8 cellular contexts compared by ENCODE assay signal in genomic region chr11:75558939-75559843, GRCh38. TPM values are rescaled to one million over a fixed set of nuclear protein-coding genes. Genes with fewer than 3 reads are reported as not detected.
DNase-seq lines count a peak whose midpoint lies in the region; ATAC-seq and TF ChIP-seq lines count a peak whose summit lies in the region.
"Had no signal": no experiment of that assay in that cellular context is flagged by ENCODE, and none has a peak within 500 bp of the region (broad histone marks: within the 10 kb centered on the region; RNA-seq: fewer than 3 reads in every experiment).

No MANE protein-coding gene starts in this region.

- no peak for TF ChIP-seq CTCF in upper lobe of right lung (IDR thresholded peaks at IDR 0.05)

- H3K18ac ChIP-seq in mesenchymal stem cell (ENCODE audit: low read depth in 1 of 2, low read length in 2 of 2): peak overlapping the region; percentile 98 to 100

- H3K9ac ChIP-seq in mesenchymal stem cell (ENCODE audit: low read length): peak overlapping the region; percentile 83

- peak overlapping the region; percentile 97 for H4K8ac ChIP-seq in mesenchymal stem cell (ENCODE audit: low read length)

- peak overlapping the region; percentile 96 to 100 for H3K4ac ChIP-seq in mesenchymal stem cell (ENCODE audit: low read depth in 1 of 2, low read length in 2 of 2)

- H3K4me1 ChIP-seq in mesenchymal stem cell (ENCODE audit: control insufficient read depth, insufficient read depth, low read depth, low read length) (peaks cover 36% of the 10 kb centered on the region), upper lobe of right lung (peaks cover 60% of the 10 kb centered on the region)

- H3K4me3 ChIP-seq in mesenchymal stem cell (ENCODE audit: insufficient read depth in 1 of 2, low read depth in 1 of 2, low read length in 2 of 2): peak overlapping the region in 1 of 2 experiments; percentile 59
- H3K4me3 ChIP-seq in upper lobe of right lung: peak overlapping the region; percentile 28

- peak; percentile 68 for DNase-seq in NCI-H2227 treated with DMSO at 0.1 percent for 48 hours (lab: John Stamatoyannopoulos, UW)
- peak; percentile 61 for DNase-seq in dedifferentiated amniotic fluid mesenchymal stem cell (ENCODE audit: extremely low spot score)
- peak; percentile 89 for DNase-seq in mesenchymal stem cell
- peak; percentile 78 for DNase-seq in upper lobe of right lung
- DNase-seq in NCI-H774 (lab: John Stamatoyannopoulos, UW): no peak
- no peak for DNase-seq in MV-4-11 (lab: John Stamatoyannopoulos, UW)
- no peak for DNase-seq in NCI-H187 treated with DMSO at 0.1 percent for 48 hours (lab: John Stamatoyannopoulos, UW)

- peak overlapping the region; percentile 95 to 97 for H3K14ac ChIP-seq in mesenchymal stem cell (ENCODE audit: low read length in 2 of 2)

- WGBS in mesenchymal stem cell: 13% methylated on average over 6 of the region's 8 CpGs

- H3K9me3 ChIP-seq in mesenchymal stem cell (ENCODE audit: control insufficient read depth, low read length) (no peaks in the 10 kb centered on the region), upper lobe of right lung (no peaks in the 10 kb centered on the region)
- H3K9me3 ChIP-seq: neutrophil had no signal

- H3K27me3 ChIP-seq in mesenchymal stem cell (ENCODE audit: control insufficient read depth in 1 of 2, insufficient read depth in 1 of 2, low read length in 2 of 2): no peaks in the 10 kb centered on the region
- no peaks in the 10 kb centered on the region for H3K27me3 ChIP-seq in upper lobe of right lung

- H2BK12ac ChIP-seq in mesenchymal stem cell (ENCODE audit: low read length in 2 of 2): peak overlapping the region; percentile 99 to 100

- H3K36me3 ChIP-seq in mesenchymal stem cell (ENCODE audit: control insufficient read depth in 1 of 2, insufficient read depth in 2 of 2, low read depth in 1 of 2, low read length in 2 of 2) (no peaks in the 10 kb centered on the region), upper lobe of right lung (no peaks in the 10 kb centered on the region)
- H3K36me3 ChIP-seq: neutrophil had no signal

- H3K27ac ChIP-seq in mesenchymal stem cell (ENCODE audit: low read length, poor library complexity, severe bottlenecking) (peak overlapping the region; percentile 33), upper lobe of right lung (peak overlapping the region; percentile 93)
- H3K27ac ChIP-seq: neutrophil had no signal

- H2BK15ac ChIP-seq in mesenchymal stem cell (ENCODE audit: low read depth, poor library complexity, severe bottlenecking): peak overlapping the region; percentile 92

- intact Hi-C loops in upper lobe of right lung (cut with DNase I): no loop called here

- H3K23ac ChIP-seq in mesenchymal stem cell (ENCODE audit: low read length in 2 of 2): peak overlapping the region; percentile 51 to 67

- H2AK5ac ChIP-seq in mesenchymal stem cell (ENCODE audit: low read length, severe bottlenecking): peak overlapping the region; percentile 96

- ATAC-seq in upper lobe of right lung: peak; percentile 57

- H2BK5ac ChIP-seq in mesenchymal stem cell (ENCODE audit: low read depth, low read length, poor library complexity, severe bottlenecking): no peak overlapping the region

- H2BK120ac ChIP-seq in mesenchymal stem cell (ENCODE audit: low read depth, low read length): peak overlapping the region; percentile 99

- H2AFZ ChIP-seq in mesenchymal stem cell (ENCODE audit: low read depth, low read length): peak overlapping the region; percentile 65

- no peaks in the 10 kb centered on the region for H3K79me1 ChIP-seq in mesenchymal stem cell (replicated peaks; ENCODE audit: low read length, poor library complexity, severe bottlenecking)

- H4K91ac ChIP-seq in mesenchymal stem cell (ENCODE audit: low read length): peak overlapping the region; percentile 99

- peak overlapping the region; percentile 19 for H3K4me2 ChIP-seq in mesenchymal stem cell (ENCODE audit: low read length, poor library complexity, severe bottlenecking)

RNA-seq across cellular contexts. Expression of gene SERPINH1, which starts 2.9 kb away (rescaled TPM):
- polyA plus RNA-seq in mesenchymal stem cell (2013, experiment 1 of 2): 896 TPM
- 870 TPM for polyA plus RNA-seq in mesenchymal stem cell (2013, experiment 2 of 2)
- 152 TPM for total RNA-seq in upper lobe of right lung

RNA-seq across cellular contexts. Expression of gene GDPD5, which starts 33.5 kb away (rescaled TPM):
- 1.8 TPM for polyA plus RNA-seq in mesenchymal stem cell (2013, experiment 1 of 2)
- polyA plus RNA-seq in mesenchymal stem cell (2013, experiment 2 of 2): 1.4 TPM
- 19.3 TPM for total RNA-seq in upper lobe of right lung

Comparison
In these comparisons a context has a peak if more than half of its experiments do, and no peak if none do; other contexts are left out.
1. DNase-seq: peak in NCI-H2227 treated with DMSO at 0.1 percent for 48 hours (single experiment), dedifferentiated amniotic fluid mesenchymal stem cell (single experiment), mesenchymal stem cell (single experiment) and upper lobe of right lung (single experiment); none in NCI-H774 (single experiment), MV-4-11 (single experiment) and NCI-H187 treated with DMSO at 0.1 percent for 48 hours (single experiment).